1 cellular context compared by ENCODE assay signal in the genomic region with DNA sequence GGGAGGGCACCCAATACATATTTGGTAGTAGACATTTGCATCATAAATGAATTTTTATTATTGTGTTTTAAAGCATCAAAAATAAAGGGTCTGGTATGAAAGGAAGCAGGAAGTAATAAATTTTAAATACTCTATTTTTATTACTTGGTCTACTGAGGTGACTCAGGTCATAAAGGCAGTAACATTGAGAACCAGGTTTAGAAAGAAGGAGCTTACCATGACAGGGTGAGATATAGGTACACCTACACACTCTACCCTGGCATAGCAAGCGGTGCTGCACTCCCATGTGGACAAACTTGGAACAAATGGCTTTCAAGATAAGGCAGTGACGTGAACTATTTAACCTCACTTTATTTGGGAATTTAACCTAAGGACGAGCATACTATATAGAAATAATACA.
TF ChIP-seq lines count a peak whose summit lies in the region.

No MANE protein-coding gene starts in this region.

TF ChIP-seq in H1, 55 proteins besides CTCF, POLR2A, EP300 and RAD21:
- TF ChIP-seq, protein P1, sequence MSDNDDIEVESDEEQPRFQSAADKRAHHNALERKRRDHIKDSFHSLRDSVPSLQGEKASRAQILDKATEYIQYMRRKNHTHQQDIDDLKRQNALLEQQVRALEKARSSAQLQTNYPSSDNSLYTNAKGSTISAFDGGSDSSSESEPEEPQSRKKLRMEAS (IDR thresholded peaks at IDR 0.05): no peak
- TF ChIP-seq TBP (IDR thresholded peaks at IDR 0.05; ENCODE audit: low read depth, low read length) (no peak), GABPA (IDR thresholded peaks at IDR 0.05; ENCODE audit: borderline replicate concordance, insufficient read depth, low read length) (no peak), TCF12 (IDR thresholded peaks at IDR 0.05; ENCODE audit: low read depth, low read length) (no peak)
